12 cellular contexts compared by ENCODE assay signal in the genomic region with DNA sequence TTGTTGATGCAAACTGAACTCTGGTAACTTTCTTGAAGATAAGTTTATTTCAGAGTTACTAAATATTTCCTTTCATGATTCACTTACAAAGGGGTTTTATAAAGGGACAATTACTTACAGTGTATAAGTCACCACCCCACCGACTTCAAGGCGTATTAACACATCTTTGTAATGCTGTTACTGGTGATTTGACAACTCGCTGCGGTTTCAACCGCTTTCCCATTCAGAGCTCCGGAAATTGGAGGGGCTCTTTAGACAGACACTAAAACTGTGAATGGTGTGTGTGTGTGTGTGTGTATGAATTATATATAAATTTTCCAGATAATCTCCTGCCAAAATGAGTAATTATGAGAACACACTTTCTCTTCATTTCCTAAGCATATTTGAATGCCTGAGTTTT. TPM values are rescaled to one million over a fixed set of nuclear protein-coding genes. Genes with fewer than 3 reads are reported as not detected.
DNase-seq lines count a peak whose midpoint lies in the region; ATAC-seq and TF ChIP-seq lines count a peak whose summit lies in the region.
"Had no signal": no experiment of that assay in that cellular context is flagged by ENCODE, and none has a peak within 500 bp of the region (broad histone marks: within the 10 kb centered on the region; RNA-seq: fewer than 3 reads in every experiment).

No MANE protein-coding gene starts in this region.

- peaks cover 0 to 12% (median 3%) of the 10 kb centered on the region in 3 donors for H3K27me3 Mint-ChIP-seq in immature natural killer cell (ENCODE audit: low read depth in 3 of 3)

- WGBS in ovary, 3 donors: 50 to 61% (median 58%) methylated on average over 6 of the region's 6 CpGs
- 57 to 77% (median 66%) methylated on average over 6 of the region's 6 CpGs for WGBS in spleen, 5 donors

- H3K4me3 ChIP-seq in ovary (no peak overlapping the region), spleen (no peak overlapping the region), mucosa of descending colon (no peak overlapping the region)
- H3K4me3 ChIP-seq: coronary artery had no signal

- TF ChIP-seq EP300 in ovary (IDR thresholded peaks at IDR 0.05): no peak

- H3K4me3 Mint-ChIP-seq in immature natural killer cell: peak overlapping the region in 4 of 5 donors; percentile 23 to 40 (median 28)
- H3K4me3 Mint-ChIP-seq: naive thymus-derived CD4-positive, alpha-beta T cell had no signal

- TF ChIP-seq POLR2A in ovary (IDR thresholded peaks at IDR 0.05): no peak
- no peak for TF ChIP-seq POLR2A in spleen (IDR thresholded peaks at IDR 0.05)

- H3K36me3 ChIP-seq in ovary: no peaks in the 10 kb centered on the region
- H3K36me3 ChIP-seq in spleen: no peaks in the 10 kb centered on the region
- H3K36me3 ChIP-seq in mucosa of descending colon (ENCODE audit: low read depth): no peaks in the 10 kb centered on the region
- H3K36me3 ChIP-seq: WERI-Rb-1 had no signal

- no peaks in the 10 kb centered on the region for H3K36me3 Mint-ChIP-seq in immature natural killer cell

- no peaks in the 10 kb centered on the region for H3K27me3 ChIP-seq in ovary
- no peaks in the 10 kb centered on the region for H3K27me3 ChIP-seq in spleen (replicated peaks in 1 of 7)

- H3K9me3 Mint-ChIP-seq in immature natural killer cell: no peaks in the 10 kb centered on the region
- H3K9me3 Mint-ChIP-seq: naive thymus-derived CD4-positive, alpha-beta T cell had no signal

- ATAC-seq in HG03097 (IDR thresholded peaks at IDR 0.05; ENCODE audit: low FRiP score, unreplicated experiment) (no peak), mucosa of descending colon (no peak)
- ATAC-seq: naive thymus-derived CD4-positive, alpha-beta T cell had no signal

- H3K9me3 ChIP-seq in ovary: no peaks in the 10 kb centered on the region
- no peaks in the 10 kb centered on the region for H3K9me3 ChIP-seq in spleen
- no peaks in the 10 kb centered on the region for H3K9me3 ChIP-seq in mucosa of descending colon

- H3K4me1 Mint-ChIP-seq in immature natural killer cell: peaks cover 5 to 7% of the 10 kb centered on the region in 2 donors

- no peak for TF ChIP-seq CTCF in ovary (IDR thresholded peaks at IDR 0.05)
- TF ChIP-seq CTCF in spleen (IDR thresholded peaks at IDR 0.05 in 8 of 11, conservative IDR thresholded peaks at IDR 0.05 in 3 of 11): no peak
- no peak for TF ChIP-seq CTCF in mucosa of descending colon (IDR thresholded peaks at IDR 0.05)

- H3K27ac ChIP-seq in ovary (no peak overlapping the region), spleen (no peak overlapping the region)
- H3K27ac ChIP-seq: coronary artery, WERI-Rb-1 had no signal

- H3K4me1 ChIP-seq in ovary (ENCODE audit: insufficient read depth): no peaks in the 10 kb centered on the region
- H3K4me1 ChIP-seq in spleen: peaks cover 0 to 18% (median 0%) of the 10 kb centered on the region in 6 donors
- H3K4me1 ChIP-seq in mucosa of descending colon (ENCODE audit: low read depth): peaks cover 18% of the 10 kb centered on the region

- H3K27ac Mint-ChIP-seq in immature natural killer cell: no peak overlapping the region
- H3K27ac Mint-ChIP-seq: naive thymus-derived CD4-positive, alpha-beta T cell had no signal

- DNase-seq in AML-193 (lab: John Stamatoyannopoulos, UW) (peak; percentile 56 to 77), HS-5 (ENCODE audit: low read depth) (peak; percentile 69), immature natural killer cell (peak; percentile 39 to 46 (median 43)), ovary (no peak), spleen (no peak), mucosa of descending colon (no peak)
- peak; percentile 41 to 60 for DNase-seq in activated CD4-positive, alpha-beta T cell treated with anti-CD3 and anti-CD28 coated beads, Interleukin-2, amount 50 U/mL, for 48 hours
- DNase-seq: WERI-Rb-1 had no signal

- intact Hi-C loops in ovary (cut with DNase I) (no loop called here), spleen (cut with DNase I; ENCODE audit: low total_unique reads) (no loop called here), mucosa of descending colon (cut with DNase I, micrococcal nuclease) (no loop called here)

RNA-seq across cellular contexts. Expression of gene TM4SF20, which starts 4.9 kb away (rescaled TPM):
- not detected for polyA plus RNA-seq in immature natural killer cell
- 1 to 10 TPM in 1 of 7 donors, not detected in 6; 1.4 TPM for total RNA-seq in ovary
- polyA plus RNA-seq in ovary: not detected
- not detected for total RNA-seq in spleen
- not detected for polyA plus RNA-seq in spleen
- 10 to 100 TPM in 1 of 3 donors, 1 to 10 TPM in 2; 3.9 to 12.6 (median 9.1) TPM for total RNA-seq in mucosa of descending colon
- total RNA-seq: LHCN-M2; naive thymus-derived CD4-positive, alpha-beta T cell had no signal

RNA-seq across cellular contexts. Expression of gene SCYGR1, which starts 13.6 kb away (rescaled TPM):
- not detected for polyA plus RNA-seq in immature natural killer cell
- total RNA-seq in ovary: not detected
- not detected for polyA plus RNA-seq in ovary
- not detected for total RNA-seq in spleen
- not detected for polyA plus RNA-seq in spleen
- total RNA-seq in mucosa of descending colon: not detected
- total RNA-seq: LHCN-M2; naive thymus-derived CD4-positive, alpha-beta T cell had no signal
- polyA plus RNA-seq: naive thymus-derived CD4-positive, alpha-beta T cell had no signal

RNA-seq across cellular contexts. Expression of gene MFF, which starts 49.1 kb away (rescaled TPM):
- 100 to 1,000 TPM; 122 to 159 (median 148) TPM for polyA plus RNA-seq in immature natural killer cell
- 100 to 1,000 TPM in 1 of 7 donors, 10 to 100 TPM in 6; 57.1 to 101 (median 71.0) TPM for total RNA-seq in ovary
- polyA plus RNA-seq in ovary: 10 to 100 TPM; 69.9 to 98.0 TPM
- total RNA-seq in spleen: 100 to 1,000 TPM in 3 of 7 donors, 10 to 100 TPM in 4; 59.3 to 134 (median 62.9) TPM
- polyA plus RNA-seq in spleen: 10 to 100 TPM; 74.3 to 78.7 (median 76.6) TPM
- total RNA-seq in mucosa of descending colon: 10 to 100 TPM; 73.3 to 80.2 (median 77.0) TPM

Comparison
In these comparisons a context has a peak if more than half of its experiments do, and no peak if none do; other contexts are left out.
1. DNase-seq: peak in AML-193 (2 of 2), HS-5 (single experiment), activated CD4-positive, alpha-beta T cell treated with anti-CD3 and anti-CD28 coated beads, Interleukin-2, amount 50 U/mL, for 48 hours (2 of 2) and immature natural killer cell (3 of 3); none in ovary (0 of 5), spleen (single experiment) and mucosa of descending colon (0 of 3).